ENCODE assay signal across 15 cellular contexts in genomic region chr11:1759151-1759850, GRCh38. TPM values are rescaled to one million over a fixed set of nuclear protein-coding genes. Genes with fewer than 3 reads are reported as not detected.
DNase-seq lines count a peak whose midpoint lies in the region; ATAC-seq and TF ChIP-seq lines count a peak whose summit lies in the region.
"Had no signal": no experiment of that assay in that cellular context is flagged by ENCODE, and none has a peak within 500 bp of the region (broad histone marks: within the 10 kb centered on the region; RNA-seq: fewer than 3 reads in every experiment).

No MANE protein-coding gene starts in this region.

- H3K36me3 ChIP-seq in mesenchymal stem cell (ENCODE audit: control insufficient read depth in 1 of 2, insufficient read depth in 2 of 2, low read depth in 1 of 2, low read length in 2 of 2) (peaks cover 65 to 77% of the 10 kb centered on the region in 2 experiments), tibial artery (peaks cover 51 to 75% (median 57%) of the 10 kb centered on the region in 3 donors)

- peak overlapping the region; percentile 94 for H3K27ac Mint-ChIP-seq in activated CD8-positive, alpha-beta memory T cell treated with anti-CD3 and anti-CD28 coated beads, Interleukin-2, amount 10 ng/mL, durations not matched to agents 7 days and 5 days
- peak overlapping the region; percentile 8 for H3K27ac Mint-ChIP-seq in chondrocyte (ENCODE audit: unreplicated experiment)

- no peak overlapping the region for H3K4me2 ChIP-seq in mesenchymal stem cell (ENCODE audit: low read length, poor library complexity, severe bottlenecking)

- H3K23ac ChIP-seq in mesenchymal stem cell (ENCODE audit: low read length in 2 of 2), result no peak overlapping the region

- peak overlapping the region; percentile 82 for H3K9ac ChIP-seq in mesenchymal stem cell (ENCODE audit: low read length)

- no peak overlapping the region for H2BK5ac ChIP-seq in mesenchymal stem cell (ENCODE audit: low read depth, low read length, poor library complexity, severe bottlenecking)

- H2BK15ac ChIP-seq in mesenchymal stem cell (ENCODE audit: low read depth, poor library complexity, severe bottlenecking), result peak overlapping the region; percentile 85

- H3K79me1 ChIP-seq in mesenchymal stem cell (replicated peaks; ENCODE audit: low read length, poor library complexity, severe bottlenecking), result peaks cover 53% of the 10 kb centered on the region

- H2AK5ac ChIP-seq in mesenchymal stem cell (ENCODE audit: low read length, severe bottlenecking), result no peak overlapping the region

- no peaks in the 10 kb centered on the region for H3K9me3 Mint-ChIP-seq in activated CD8-positive, alpha-beta memory T cell treated with anti-CD3 and anti-CD28 coated beads, Interleukin-2, amount 10 ng/mL, durations not matched to agents 7 days and 5 days (ENCODE audit: low read depth)
- H3K9me3 Mint-ChIP-seq in chondrocyte (ENCODE audit: low read depth), result no peaks in the 10 kb centered on the region

- intact Hi-C loops in tibial artery (cut with DNase I; ENCODE audit: low total_unique reads), result loop anchor here (10.0 kb wide), 1 partner anchor 194 kb away; no protein-coding TSS in a partner anchor

- peak overlapping the region; percentile 96 for H4K91ac ChIP-seq in mesenchymal stem cell (ENCODE audit: low read length)

- peak overlapping the region; percentile 1 to 41 for H3K18ac ChIP-seq in mesenchymal stem cell (ENCODE audit: low read depth in 1 of 2, low read length in 2 of 2)

- H3K9me3 ChIP-seq in mesenchymal stem cell (ENCODE audit: control insufficient read depth, low read length) (no peaks in the 10 kb centered on the region), tibial artery (no peaks in the 10 kb centered on the region)
- H3K9me3 ChIP-seq: testis had no signal

- 97% methylated on average over 23 of the region's 23 CpGs for WGBS in mesenchymal stem cell

- H2BK12ac ChIP-seq in mesenchymal stem cell (ENCODE audit: low read length in 2 of 2), result peak overlapping the region; percentile 64 to 69

- H3K27me3 Mint-ChIP-seq in activated CD8-positive, alpha-beta memory T cell treated with anti-CD3 and anti-CD28 coated beads, Interleukin-2, amount 10 ng/mL, durations not matched to agents 7 days and 5 days, result no peaks in the 10 kb centered on the region
- no peaks in the 10 kb centered on the region for H3K27me3 Mint-ChIP-seq in chondrocyte (ENCODE audit: low read depth)

- ATAC-seq in activated CD8-positive, alpha-beta memory T cell treated with anti-CD3 and anti-CD28 coated beads, Interleukin-2, amount 10 ng/mL, durations not matched to agents 7 days and 5 days, result no peak
- ATAC-seq: foreskin keratinocyte had no signal

- H3K14ac ChIP-seq in mesenchymal stem cell (ENCODE audit: low read length in 2 of 2), result peak overlapping the region in 1 of 2 experiments; percentile 4

- H3K4me3 ChIP-seq in mesenchymal stem cell (ENCODE audit: insufficient read depth in 1 of 2, low read depth in 1 of 2, low read length in 2 of 2) (no peak overlapping the region), tibial artery (peak overlapping the region in 1 of 2 donors; percentile 27)
- H3K4me3 ChIP-seq: testis had no signal

- peak overlapping the region; percentile 75 for H2BK120ac ChIP-seq in mesenchymal stem cell (ENCODE audit: low read depth, low read length)

- peak overlapping the region; percentile 4 to 62 for H3K4ac ChIP-seq in mesenchymal stem cell (ENCODE audit: low read depth in 1 of 2, low read length in 2 of 2)

- DNase-seq in activated CD8-positive, alpha-beta memory T cell treated with anti-CD3 and anti-CD28 coated beads, Interleukin-2, amount 10 ng/mL, durations not matched to agents 7 days and 5 days, result no peak
- DNase-seq in activated CD8-positive, alpha-beta memory T cell treated with anti-CD3 and anti-CD28 coated beads, Interleukin-2, amount 50 U/mL, for 4 hours, result no peak
- peak; percentile 92 for DNase-seq in chondrocyte (ENCODE audit: low spot score)
- DNase-seq in mesenchymal stem cell, result no peak
- DNase-seq in tibial artery, result no peak
- no peak for DNase-seq in GM19238 (ENCODE audit: insufficient read length, low spot score)
- no peak for DNase-seq in DMS 273 (lab: John Stamatoyannopoulos, UW; ENCODE audit: unreplicated experiment)
- no peak for DNase-seq in stimulated activated CD4-positive, alpha-beta T cell treated with anti-CD3 and anti-CD28 coated beads, Interleukin-2, amount 100 ng/mL, for 24 hours
- DNase-seq: activated CD4-positive, CD25-positive, alpha-beta regulatory T cell; DMS153; foreskin keratinocyte; kidney glomerular epithelial cell; NCI-H1436; NCI-H69; testis had no signal

- H4K8ac ChIP-seq in mesenchymal stem cell (ENCODE audit: low read length), result peak overlapping the region; percentile 48

- CTCF ChIA-PET in activated CD8-positive, alpha-beta memory T cell treated with anti-CD3 and anti-CD28 coated beads, Interleukin-2, amount 10 ng/mL, durations not matched to agents 7 days and 5 days (lab: Charles Lee), result interaction anchor here (1.8 kb wide), 1 partner anchor 92 kb away, joined by 4 read pairs; no protein-coding TSS in a partner anchor

- H2AFZ ChIP-seq in mesenchymal stem cell (ENCODE audit: low read depth, low read length), result no peak overlapping the region

- H3K4me3 Mint-ChIP-seq in activated CD8-positive, alpha-beta memory T cell treated with anti-CD3 and anti-CD28 coated beads, Interleukin-2, amount 10 ng/mL, durations not matched to agents 7 days and 5 days, result peak overlapping the region; percentile 67
- H3K4me3 Mint-ChIP-seq in chondrocyte (ENCODE audit: unreplicated experiment), result no peak overlapping the region

- no peaks in the 10 kb centered on the region for H3K27me3 ChIP-seq in mesenchymal stem cell (ENCODE audit: control insufficient read depth in 1 of 2, insufficient read depth in 1 of 2, low read length in 2 of 2)
- H3K27me3 ChIP-seq in tibial artery, result no peaks in the 10 kb centered on the region
- H3K27me3 ChIP-seq: foreskin keratinocyte, testis had no signal

- peaks cover 11% of the 10 kb centered on the region for H3K36me3 Mint-ChIP-seq in activated CD8-positive, alpha-beta memory T cell treated with anti-CD3 and anti-CD28 coated beads, Interleukin-2, amount 10 ng/mL, durations not matched to agents 7 days and 5 days
- peaks cover 14% of the 10 kb centered on the region for H3K36me3 Mint-ChIP-seq in chondrocyte (ENCODE audit: low read depth)

- peaks cover 68% of the 10 kb centered on the region for H3K4me1 ChIP-seq in mesenchymal stem cell (ENCODE audit: control insufficient read depth, insufficient read depth, low read depth, low read length)
- H3K4me1 ChIP-seq in tibial artery, result peaks cover 0 to 78% (median 62%) of the 10 kb centered on the region in 4 donors

- H3K4me1 Mint-ChIP-seq in activated CD8-positive, alpha-beta memory T cell treated with anti-CD3 and anti-CD28 coated beads, Interleukin-2, amount 10 ng/mL, durations not matched to agents 7 days and 5 days, result peaks cover 67% of the 10 kb centered on the region
- H3K4me1 Mint-ChIP-seq in chondrocyte (ENCODE audit: low read depth), result peaks cover 78% of the 10 kb centered on the region

- H3K27ac ChIP-seq in mesenchymal stem cell (ENCODE audit: low read length, poor library complexity, severe bottlenecking) (no peak overlapping the region), tibial artery (peak overlapping the region; percentile 92 to 93)
- H3K27ac ChIP-seq: foreskin keratinocyte had no signal

- TF ChIP-seq CTCF in chondrocyte (IDR thresholded peaks at IDR 0.05) (no peak), tibial artery (IDR thresholded peaks at IDR 0.05) (no peak)

RNA-seq across cellular contexts. Expression of gene CTSD, which starts 4.4 kb away (rescaled TPM):
- total RNA-seq in activated CD8-positive, alpha-beta memory T cell treated with anti-CD3 and anti-CD28 coated beads, Interleukin-2, amount 10 ng/mL, durations not matched to agents 7 days and 5 days, result 100 to 1,000 TPM; 133 to 165 TPM
- total RNA-seq in chondrocyte, result 935 to 3,230 TPM (median 949 TPM) in 3 replicates
- 431 TPM for polyA plus RNA-seq in mesenchymal stem cell (2013, experiment 1 of 2)
- 422 TPM for polyA plus RNA-seq in mesenchymal stem cell (2013, experiment 2 of 2)

RNA-seq across cellular contexts. Expression of gene IFITM10, which starts 8.9 kb away (rescaled TPM):
- 1 to 10 TPM in 1 of 2 experiments, under 1 TPM in 1; 0.96 to 1.3 TPM for total RNA-seq in activated CD8-positive, alpha-beta memory T cell treated with anti-CD3 and anti-CD28 coated beads, Interleukin-2, amount 10 ng/mL, durations not matched to agents 7 days and 5 days
- 39.8 to 159 TPM (median 41.2 TPM) in 3 replicates for total RNA-seq in chondrocyte
- 0.61 TPM for polyA plus RNA-seq in mesenchymal stem cell (2013, experiment 1 of 2)
- 0.53 TPM for polyA plus RNA-seq in mesenchymal stem cell (2013, experiment 2 of 2)

Comparison
In these comparisons a context has a peak if more than half of its experiments do, and no peak if none do; other contexts are left out.
1. RNA of gene IFITM10, which starts 8.9 kb away (total RNA-seq): 39.8 to 159 TPM in chondrocyte; 0.96 to 1.3 TPM in activated CD8-positive, alpha-beta memory T cell treated with anti-CD3 and anti-CD28 coated beads, Interleukin-2, amount 10 ng/mL, durations not matched to agents 7 days and 5 days; every median in the first group is over 10 times any median in the second.